8 cellular contexts compared by ENCODE assay signal in genomic region chr17:30379303-30380105, GRCh38. TPM values are rescaled to one million over a fixed set of nuclear protein-coding genes. Genes with fewer than 3 reads are reported as not detected.
A peak's percentile ranks its signal among the peaks of the same experiment; 100 is the strongest.
DNase-seq lines count a peak whose midpoint lies in the region; ATAC-seq and TF ChIP-seq lines count a peak whose summit lies in the region.

No MANE protein-coding gene starts in this region.

- no peak overlapping the region for H4K91ac ChIP-seq in neuronal stem cell (ENCODE audit: low read depth, low read length, poor library complexity)

- H3K36me3 ChIP-seq in Karpas-422 (ENCODE audit: insufficient read depth, low read length): no peaks in the 10 kb centered on the region
- H3K36me3 ChIP-seq in neuronal stem cell (replicated peaks in 1 of 2; ENCODE audit: control insufficient read depth in 2 of 2, insufficient read depth in 2 of 2, low read length in 2 of 2): peaks cover 0 to 9% of the 10 kb centered on the region in 2 donors

- peaks cover 6% of the 10 kb centered on the region for H3K79me1 ChIP-seq in neuronal stem cell (ENCODE audit: low read depth, low read length)

- H3K14ac ChIP-seq in neuronal stem cell (ENCODE audit: low read length): peak overlapping the region; percentile 43

- no peak overlapping the region for H3K4ac ChIP-seq in neuronal stem cell (ENCODE audit: low read length)

- H3K9me3 Mint-ChIP-seq in CD4-positive, alpha-beta T cell: no peaks in the 10 kb centered on the region

- H2AK5ac ChIP-seq in neuronal stem cell (ENCODE audit: low read depth, low read length): peak overlapping the region; percentile 61

- peaks cover 6% of the 10 kb centered on the region for H3K36me3 Mint-ChIP-seq in CD4-positive, alpha-beta T cell (ENCODE audit: low read depth)

- intact Hi-C loops in CD4-positive, alpha-beta T cell (cut with DNase I, micrococcal nuclease): loop anchor here (2.0 to 10.0 kb wide), 7 partner anchors 17 to 447 kb away; partner anchors contain the start of genes CRLF3 (in 1 of the 2), GOSR1 (in 1 of the 2), NSRP1 (in 1 of the 2) and SSH2 (in 1 of the 2)

- no peaks in the 10 kb centered on the region for H3K27me3 Mint-ChIP-seq in CD4-positive, alpha-beta T cell

- POLR2A ChIA-PET in CD4-positive, alpha-beta T cell (lab: Charles Lee): interaction anchor here (0.6 to 3.5 kb wide), 8 partner anchors 8 to 513 kb away, joined by 3 to 15 read pairs (median 4); partner anchors contain the start of gene SSH2

- H2AFZ ChIP-seq in Karpas-422 (ENCODE audit: low read length) (peak overlapping the region; percentile 95), neuronal stem cell (ENCODE audit: low read length) (peak overlapping the region; percentile 84)

- peak overlapping the region; percentile 53 for H2BK15ac ChIP-seq in neuronal stem cell (ENCODE audit: low read length)

- no peak overlapping the region for H2BK12ac ChIP-seq in neuronal stem cell (ENCODE audit: low read length)

- H3K9me2 ChIP-seq in Karpas-422 (replicated peaks; ENCODE audit: insufficient read depth, low read length): no peaks in the 10 kb centered on the region

- peak overlapping the region; percentile 91 for H3K18ac ChIP-seq in neuronal stem cell (ENCODE audit: low read length)

- no CpG with 5 or more reads among the region's 69 CpGs for WGBS in neuronal stem cell (ENCODE audit: extremely low coverage in 2 of 2, insufficient read length in 2 of 2, insufficient replicate concordance in 1 of 2), 2 donors

- H3K9ac ChIP-seq in Karpas-422 (ENCODE audit: low read length): peak overlapping the region; percentile 77
- H3K9ac ChIP-seq in neuronal stem cell (ENCODE audit: low read depth, low read length, poor library complexity): peak overlapping the region; percentile 97

- peak overlapping the region; percentile 94 for H3K4me2 ChIP-seq in Karpas-422 (ENCODE audit: low read depth, low read length, poor library complexity, severe bottlenecking)
- H3K4me2 ChIP-seq in neuronal stem cell (ENCODE audit: insufficient read depth, low read length, poor library complexity, severe bottlenecking): peak overlapping the region; percentile 90

- peak in 6 of 10 experiments; percentile 5 to 42 (median 14) for DNase-seq in CD4-positive, alpha-beta T cell
- peak; percentile 47 for DNase-seq in Karpas-422
- peak; percentile 64 to 65 for DNase-seq in activated T-cell treated with anti-CD3 and anti-CD28 coated beads, Interleukin-2, amount 50 U/mL, for 48 hours
- DNase-seq in fibroblast of the aortic adventitia (ENCODE audit: low read depth): no peak
- no peak for DNase-seq in neuronal stem cell (ENCODE audit: low spot score)
- no peak for DNase-seq in effector CD4-positive, alpha-beta T cell
- no peak for DNase-seq in SHP77 (lab: John Stamatoyannopoulos, UW)

- no peaks in the 10 kb centered on the region for H3K79me2 ChIP-seq in Karpas-422 (ENCODE audit: low read length)

- H4K20me1 ChIP-seq in Karpas-422 (ENCODE audit: insufficient read depth, low read depth, low read length): peaks cover 28% of the 10 kb centered on the region

- no peak for ATAC-seq in CD4-positive, alpha-beta T cell (ENCODE audit: poor library complexity)
- ATAC-seq in GM21528 (IDR thresholded peaks at IDR 0.05; ENCODE audit: low FRiP score, unreplicated experiment): peak; percentile 31

- H3K4me1 ChIP-seq in Karpas-422 (ENCODE audit: low read length) (peaks cover 39% of the 10 kb centered on the region), neuronal stem cell (ENCODE audit: control insufficient read depth in 2 of 2, insufficient read depth in 1 of 2, low read depth in 1 of 2, low read length in 2 of 2) (peaks cover 6 to 33% of the 10 kb centered on the region in 2 donors)

- H3K27ac ChIP-seq in CD4-positive, alpha-beta T cell (ENCODE audit: low read depth, low read length): peak overlapping the region; percentile 82
- H3K27ac ChIP-seq in Karpas-422 (ENCODE audit: low read length): no peak overlapping the region
- H3K27ac ChIP-seq in neuronal stem cell (replicated peaks; ENCODE audit: low read length): no peak overlapping the region

- no peak overlapping the region for H4K8ac ChIP-seq in neuronal stem cell (ENCODE audit: low read depth, low read length)

- H3K4me1 Mint-ChIP-seq in CD4-positive, alpha-beta T cell (ENCODE audit: low read depth): peaks cover 69% of the 10 kb centered on the region

- TF ChIP-seq CTCF in CD4-positive, alpha-beta T cell (IDR thresholded peaks at IDR 0.05): no peak
- no peak for TF ChIP-seq CTCF in fibroblast of the aortic adventitia (IDR thresholded peaks at IDR 0.05; ENCODE audit: insufficient read depth, low read length)

- peak overlapping the region; percentile 86 for H3K4me3 Mint-ChIP-seq in CD4-positive, alpha-beta T cell

- CTCF ChIA-PET in CD4-positive, alpha-beta T cell (lab: Charles Lee): interaction anchor here (2.5 kb wide), 1 partner anchor 43 kb away, joined by 12 read pairs; no protein-coding TSS in a partner anchor

- H3K4me3 ChIP-seq in Karpas-422 (ENCODE audit: low read length) (peak overlapping the region; percentile 80), fibroblast of the aortic adventitia (ENCODE audit: low read depth, low read length) (peak overlapping the region; percentile 81), neuronal stem cell (ENCODE audit: low read length in 2 of 2) (peak overlapping the region; percentile 80 to 98)

- no peaks in the 10 kb centered on the region for H3K9me3 ChIP-seq in CD4-positive, alpha-beta T cell (ENCODE audit: control insufficient read depth, low read length)
- H3K9me3 ChIP-seq in Karpas-422 (ENCODE audit: low read length): no peaks in the 10 kb centered on the region
- H3K9me3 ChIP-seq in neuronal stem cell (replicated peaks in 1 of 2; ENCODE audit: control insufficient read depth in 2 of 2, insufficient read depth in 1 of 2, low read depth in 1 of 2, low read length in 2 of 2): no peaks in the 10 kb centered on the region

- H3K27me3 ChIP-seq in CD4-positive, alpha-beta T cell (ENCODE audit: control insufficient read depth, insufficient read depth, low read length): no peaks in the 10 kb centered on the region
- H3K27me3 ChIP-seq in Karpas-422 (ENCODE audit: low read length): no peaks in the 10 kb centered on the region
- H3K27me3 ChIP-seq in neuronal stem cell (ENCODE audit: control insufficient read depth in 3 of 3, insufficient read depth in 3 of 3, low read depth in 1 of 3, low read length in 3 of 3): peaks cover 0 to 14% (median 3%) of the 10 kb centered on the region in 3 experiments

- peak overlapping the region; percentile 48 for H3K27ac Mint-ChIP-seq in CD4-positive, alpha-beta T cell

- H2BK5ac ChIP-seq in neuronal stem cell (ENCODE audit: low read length): peak overlapping the region; percentile 25

- H3K23ac ChIP-seq in neuronal stem cell (ENCODE audit: low read depth, low read length, poor library complexity): peak overlapping the region; percentile 92

- peak overlapping the region; percentile 52 for H2BK120ac ChIP-seq in neuronal stem cell (ENCODE audit: low read depth, low read length)

RNA-seq across cellular contexts. Expression of gene CPD, which starts 0.8 kb away (rescaled TPM):
- 10 to 100 TPM; 26.2 to 30.7 TPM for total RNA-seq in CD4-positive, alpha-beta T cell
- 18.4 and 19.2 TPM in 2 replicates for total RNA-seq in Karpas-422 (2014; rRNA removed; shearing (Covaris generic); ENCODE audit: low replicate concordance)
- 92.9 and 102 TPM in 2 replicates for total RNA-seq in fibroblast of the aortic adventitia (ENCODE audit: low replicate concordance)
- 19.4 TPM for polyA plus RNA-seq in neuronal stem cell (2013, experiment 1 of 2)
- 19.5 TPM for polyA plus RNA-seq in neuronal stem cell (2013, experiment 2 of 2)

RNA-seq across cellular contexts. Expression of gene TMIGD1, which starts 45.6 kb away (rescaled TPM):
- total RNA-seq in CD4-positive, alpha-beta T cell: not detected
- total RNA-seq in Karpas-422 (2014; rRNA removed; shearing (Covaris generic); ENCODE audit: low replicate concordance): not detected in 2 replicates
- not detected in 2 replicates for total RNA-seq in fibroblast of the aortic adventitia (ENCODE audit: low replicate concordance)
- not detected for polyA plus RNA-seq in neuronal stem cell (2013, experiment 1 of 2)
- not detected for polyA plus RNA-seq in neuronal stem cell (2013, experiment 2 of 2)

Comparison
In these comparisons a context has a peak if more than half of its experiments do, and no peak if none do; other contexts are left out.
1. DNase-seq: peak in CD4-positive, alpha-beta T cell (6 of 10), Karpas-422 (single experiment) and activated T-cell treated with anti-CD3 and anti-CD28 coated beads, Interleukin-2, amount 50 U/mL, for 48 hours (2 of 2); none in fibroblast of the aortic adventitia (single experiment), neuronal stem cell (single experiment), effector CD4-positive, alpha-beta T cell (single experiment) and SHP77 (0 of 2).
2. Peak in every context shown above with its lines, with median percentiles within 50 percentile points of each other: H3K4me3 ChIP-seq.